In genomic region chr9:123070210-123070609, GRCh38 we compare ENCODE assay signal across 23 cellular contexts. TPM values are rescaled to one million over a fixed set of nuclear protein-coding genes. Genes with fewer than 3 reads are reported as not detected.
"Had no signal": no experiment of that assay in that cellular context is flagged by ENCODE, and none has a peak within 500 bp of the region (broad histone marks: within the 10 kb centered on the region; RNA-seq: fewer than 3 reads in every experiment).

No MANE protein-coding gene starts in this region.

- H3K4me1 ChIP-seq: foreskin keratinocyte, pancreas, right lobe of liver, vagina had no signal

- ATAC-seq: foreskin keratinocyte, lower lobe of right lung, natural killer cell, pancreas, right lobe of liver had no signal

- H3K4me3 ChIP-seq: lower lobe of right lung, pancreas, right lobe of liver, smooth muscle cell, transverse colon, vagina had no signal

- H3K27ac Mint-ChIP-seq: activated T-helper 2 cell treated with anti-CD3 and anti-CD28 coated beads, Interferon-gamma antibody, Interleukin-2, Interleukin-4, amounts not matched to agents 10 μg/mL and 5 μg/mL and 100 μg/mL, durations not matched to agents 14 hours and 24 hours and 36 hours; natural killer cell had no signal

- H3K9me3 ChIP-seq: lower lobe of right lung, pancreas, right lobe of liver, transverse colon, vagina had no signal

- H3K4me2 ChIP-seq: smooth muscle cell had no signal

- H3K27ac ChIP-seq: foreskin keratinocyte, lower lobe of right lung, pancreas, right lobe of liver, transverse colon, vagina, VCaP had no signal

- H3K4me3 Mint-ChIP-seq: natural killer cell had no signal

- H3K4me1 Mint-ChIP-seq: natural killer cell had no signal

- H3K9me3 Mint-ChIP-seq: activated T-helper 2 cell treated with anti-CD3 and anti-CD28 coated beads, Interferon-gamma antibody, Interleukin-2, Interleukin-4, amounts not matched to agents 10 μg/mL and 5 μg/mL and 100 μg/mL, durations not matched to agents 14 hours and 24 hours and 36 hours; natural killer cell had no signal

- H3K27me3 ChIP-seq: foreskin keratinocyte, pancreas, right lobe of liver, transverse colon, vagina had no signal

- FAIRE-seq: pancreas had no signal

- DNase-seq: activated CD4-positive, alpha-beta T cell treated with anti-CD3 and anti-CD28 coated beads for 1 hour; activated CD8-positive, alpha-beta memory T cell treated with anti-CD3 and anti-CD28 coated beads for 24 hours; activated CD8-positive, alpha-beta memory T cell treated with anti-CD3 and anti-CD28 coated beads, Interleukin-2, amount 50 U/mL, for 48 hours; activated naive CD4-positive, alpha-beta T cell treated with anti-CD3 and anti-CD28 coated beads, Interleukin-2, amount 50 U/mL, for 16 hours; dermis blood vessel endothelial cell; effector memory CD4-positive, alpha-beta T cell; foreskin keratinocyte; glutamatergic neuron; hippocampal formation; islet precursor cell; lower lobe of right lung; natural killer cell; pancreas; right lobe of liver; stimulated activated CD4-positive, alpha-beta T cell treated with anti-CD3 and anti-CD28 coated beads, Interleukin-4, amount 100 ng/mL, for 4 hours; stimulated activated naive CD4-positive, alpha-beta T cell; substantia nigra; SW 1271; transverse colon had no signal

RNA-seq across cellular contexts. Expression of gene GPR21, which starts 36.7 kb away (rescaled TPM):
- total RNA-seq: vagina had no signal
- polyA plus RNA-seq: foreskin keratinocyte, smooth muscle cell had no signal
